In genomic region chr20:62303049-62303326, GRCh38 we compare ENCODE assay signal across 8 cellular contexts. TPM values are rescaled to one million over a fixed set of nuclear protein-coding genes. Genes with fewer than 3 reads are reported as not detected.
DNase-seq lines count a peak whose midpoint lies in the region; ATAC-seq and TF ChIP-seq lines count a peak whose summit lies in the region.

No MANE protein-coding gene starts in this region.

- WGBS in lower leg skin, 2 donors, result 0% methylated on average over 3 of the region's 39 CpGs; no CpG with 5 or more reads in 1 of the 2 donors

- in situ Hi-C loops in astrocyte of the cerebellum (cut with HindIII; ENCODE audit: low sequenced_read_pairs), result no loop called here

- peak overlapping the region; percentile 99 for H3K27ac ChIP-seq in tibial artery

- H3K36me3 ChIP-seq in tibial artery, result peaks cover 21 to 53% (median 31%) of the 10 kb centered on the region in 3 donors

- no peaks in the 10 kb centered on the region for H3K9me3 ChIP-seq in tibial artery

- CTCF ChIA-PET in activated naive CD4-positive, alpha-beta T cell treated with anti-CD3 and anti-CD28 coated beads, Interleukin-2, amount 10 ng/mL, durations not matched to agents 7 days and 5 days (lab: Charles Lee), result interaction anchor here (1.3 kb wide), 1 partner anchor 13 kb away, joined by 3 read pairs; no protein-coding TSS in a partner anchor

- H3K36me3 Mint-ChIP-seq in activated naive CD4-positive, alpha-beta T cell treated with anti-CD3 and anti-CD28 coated beads, Interleukin-2, amount 10 ng/mL, durations not matched to agents 7 days and 5 days, result peaks cover 16% of the 10 kb centered on the region

- peak overlapping the region; percentile 99 for H3K27ac Mint-ChIP-seq in activated naive CD4-positive, alpha-beta T cell treated with anti-CD3 and anti-CD28 coated beads, Interleukin-2, amount 10 ng/mL, durations not matched to agents 7 days and 5 days

- DNase-seq in activated naive CD4-positive, alpha-beta T cell treated with anti-CD3 and anti-CD28 coated beads, Interleukin-2, amount 10 ng/mL, durations not matched to agents 7 days and 5 days, result no peak
- no peak for DNase-seq in activated naive CD4-positive, alpha-beta T cell (lab: John Stamatoyannopoulos, UW)
- no peak for DNase-seq in astrocyte of the cerebellum (ENCODE audit: low read depth)
- no peak for DNase-seq in lower leg skin (ENCODE audit: low spot score in 2 of 2)
- DNase-seq in tibial artery, result no peak
- no peak for DNase-seq in COLO829 (ENCODE audit: low spot score)
- no peak for DNase-seq in left colon

- ATAC-seq in GM18858 (IDR thresholded peaks at IDR 0.05; ENCODE audit: unreplicated experiment) (no peak), left colon (no peak)

- TF ChIP-seq CTCF in astrocyte of the cerebellum (IDR thresholded peaks at IDR 0.05; ENCODE audit: low read depth, low read length, missing control alignments) (no peak), lower leg skin (IDR thresholded peaks at IDR 0.05) (no peak), tibial artery (IDR thresholded peaks at IDR 0.05) (no peak)

- no peak for TF ChIP-seq POLR2A in lower leg skin (IDR thresholded peaks at IDR 0.05)

- H3K27me3 ChIP-seq in tibial artery, result no peaks in the 10 kb centered on the region

- H3K4me3 Mint-ChIP-seq in activated naive CD4-positive, alpha-beta T cell treated with anti-CD3 and anti-CD28 coated beads, Interleukin-2, amount 10 ng/mL, durations not matched to agents 7 days and 5 days, result peak overlapping the region; percentile 94

- peaks cover 4% of the 10 kb centered on the region for H3K27me3 Mint-ChIP-seq in activated naive CD4-positive, alpha-beta T cell treated with anti-CD3 and anti-CD28 coated beads, Interleukin-2, amount 10 ng/mL, durations not matched to agents 7 days and 5 days

- no peaks in the 10 kb centered on the region for H3K9me3 Mint-ChIP-seq in activated naive CD4-positive, alpha-beta T cell treated with anti-CD3 and anti-CD28 coated beads, Interleukin-2, amount 10 ng/mL, durations not matched to agents 7 days and 5 days

- H3K4me1 Mint-ChIP-seq in activated naive CD4-positive, alpha-beta T cell treated with anti-CD3 and anti-CD28 coated beads, Interleukin-2, amount 10 ng/mL, durations not matched to agents 7 days and 5 days, result peaks cover 31% of the 10 kb centered on the region

- peak overlapping the region; percentile 70 for H3K4me3 ChIP-seq in astrocyte of the cerebellum (ENCODE audit: low read depth, low read length)
- peak overlapping the region; percentile 58 for H3K4me3 ChIP-seq in lower leg skin (ENCODE audit: low read depth, poor library complexity, severe bottlenecking)
- peak overlapping the region; percentile 82 to 89 for H3K4me3 ChIP-seq in tibial artery

- intact Hi-C loops in lower leg skin (cut with DNase I; ENCODE audit: low total_unique reads) (loop anchor here (5.0 to 10.0 kb wide), 2 partner anchors 79 to 512 kb away; partner anchors contain the start of gene COL9A3), tibial artery (cut with DNase I; ENCODE audit: low total_unique reads) (loop anchor here (2.0 kb wide), 1 partner anchor 74 kb away; no protein-coding TSS in a partner anchor), left colon (cut with DNase I, micrococcal nuclease) (loop anchor here (10.0 kb wide), 1 partner anchor 82 kb away; the partner anchor contains the start of gene RPS21 (in 2 of the 2))

- H3K4me1 ChIP-seq in tibial artery, result peaks cover 11 to 32% (median 22%) of the 10 kb centered on the region in 4 donors

RNA-seq across cellular contexts. Expression of gene ADRM1, which starts 0.2 kb away (rescaled TPM):
- 100 to 1,000 TPM; 143 to 198 (median 167) TPM for total RNA-seq in lower leg skin
- 10 to 100 TPM; 67.2 to 73.1 TPM for total RNA-seq in left colon
